8 cellular contexts compared by ENCODE assay signal in genomic region chr19:3572855-3573161, GRCh38. TPM values are rescaled to one million over a fixed set of nuclear protein-coding genes. Genes with fewer than 3 reads are reported as not detected.
DNase-seq lines count a peak whose midpoint lies in the region; ATAC-seq and TF ChIP-seq lines count a peak whose summit lies in the region.

TSS of gene HMG20B (plus strand) at chr19:3572944. CDS start at chr19:3573310, 366 bp downstream.

- no peak for ATAC-seq in activated CD8-positive, alpha-beta T cell treated with anti-CD3 and anti-CD28 coated beads, Interleukin-2, amount 10 ng/mL, durations not matched to agents 7 days and 5 days
- ATAC-seq in HG02642 (IDR thresholded peaks at IDR 0.05; ENCODE audit: poor library complexity, unreplicated experiment) (no peak), HG02763 (IDR thresholded peaks at IDR 0.05; ENCODE audit: unreplicated experiment) (no peak)

- no peaks in the 10 kb centered on the region for H4K20me1 ChIP-seq in H9 (ENCODE audit: control insufficient read depth, insufficient read depth, insufficient read length)

- no peak within 1 kb of the TSS for H2BK5ac ChIP-seq in H9 (ENCODE audit: insufficient read length, low read length)

- no peak within 1 kb of the TSS for H4K8ac ChIP-seq in H9 (replicated peaks; ENCODE audit: insufficient read length, low read depth, low read length)

- H3K14ac ChIP-seq in H9 (ENCODE audit: insufficient read depth, low read length): no peak within 1 kb of the TSS

- POLR2A ChIA-PET in activated CD8-positive, alpha-beta T cell treated with anti-CD3 and anti-CD28 coated beads, Interleukin-2, amount 10 ng/mL, durations not matched to agents 7 days and 5 days (lab: Charles Lee): no interaction called here

- H3K27ac ChIP-seq in H9 (ENCODE audit: insufficient read length, low read depth, low read length): no peak within 1 kb of the TSS
- peak within 1 kb of the TSS; percentile 82 for H3K27ac ChIP-seq in left ventricle myocardium inferior (replicated peaks)

- H3K4me1 Mint-ChIP-seq in H9: peaks cover 13 to 24% of the 10 kb centered on the region in 2 experiments
- H3K4me1 Mint-ChIP-seq in activated CD8-positive, alpha-beta T cell treated with anti-CD3 and anti-CD28 coated beads, Interleukin-2, amount 10 ng/mL, durations not matched to agents 7 days and 5 days (ENCODE audit: low read depth): peaks cover 16% of the 10 kb centered on the region

- H3K4me1 ChIP-seq in H9 (ENCODE audit: insufficient read depth, low read length): no peaks in the 10 kb centered on the region
- H3K4me1 ChIP-seq in left ventricle myocardium inferior: peaks cover 34% of the 10 kb centered on the region

- CTCF ChIA-PET in activated CD8-positive, alpha-beta T cell treated with anti-CD3 and anti-CD28 coated beads, Interleukin-2, amount 10 ng/mL, durations not matched to agents 7 days and 5 days (lab: Charles Lee): interaction anchor here (1.7 to 1.9 kb wide), 2 partner anchors 16 to 87 kb away, joined by 4 read pairs; partner anchors contain the start of gene MFSD12

- no peak within 1 kb of the TSS for H3K23ac ChIP-seq in H9 (ENCODE audit: insufficient read length, low read depth, low read length)

- H3K27me3 Mint-ChIP-seq in H9 (ENCODE audit: low read depth): peaks cover 6% of the 10 kb centered on the region
- H3K27me3 Mint-ChIP-seq in activated CD8-positive, alpha-beta T cell treated with anti-CD3 and anti-CD28 coated beads, Interleukin-2, amount 10 ng/mL, durations not matched to agents 7 days and 5 days (ENCODE audit: low read depth): no peaks in the 10 kb centered on the region

- no peak within 1 kb of the TSS for H2BK20ac ChIP-seq in H9 (ENCODE audit: low read depth, low read length, poor library complexity, severe bottlenecking)

- peak within 1 kb of the TSS; percentile 38 for H3K18ac ChIP-seq in H9 (ENCODE audit: insufficient read length, low read depth, low read length)

- DNase-seq in H9: no peak
- DNase-seq in activated CD8-positive, alpha-beta T cell treated with anti-CD3 and anti-CD28 coated beads, Interleukin-2, amount 10 ng/mL, durations not matched to agents 7 days and 5 days: no peak
- no peak for DNase-seq in left ventricle myocardium inferior
- no peak for DNase-seq in skeletal muscle cell (ENCODE audit: low read depth)
- no peak for DNase-seq in COLO829 (ENCODE audit: low spot score)
- no peak for DNase-seq in activated effector memory CD4-positive, alpha-beta T cell treated with Interleukin-2 at 50 U/mL for 16 hours

- peak within 1 kb of the TSS; percentile 4 for H3K9ac ChIP-seq in H9 (ENCODE audit: extremely low read depth, insufficient read length, low read length)

- H2BK120ac ChIP-seq in H9 (ENCODE audit: low read depth, low read length, poor library complexity, severe bottlenecking): no peak within 1 kb of the TSS

- H3K23me2 ChIP-seq in H9 (ENCODE audit: insufficient read length, low read depth, low read length, poor library complexity, severe bottlenecking): peaks cover 9% of the 10 kb centered on the region

- no peak within 1 kb of the TSS for H2AFZ ChIP-seq in H9 (ENCODE audit: low read length)

- peaks cover 2% of the 10 kb centered on the region for H3K36me3 ChIP-seq in left ventricle myocardium inferior

- H2BK12ac ChIP-seq in H9 (ENCODE audit: insufficient read length, low read depth, low read length): no peak within 1 kb of the TSS

- H4K91ac ChIP-seq in H9 (ENCODE audit: insufficient read length, low read depth, low read length): no peak within 1 kb of the TSS

- H3K79me2 ChIP-seq in H9 (ENCODE audit: insufficient read depth, low read length): no peaks in the 10 kb centered on the region

- no peak within 1 kb of the TSS for H3K56ac ChIP-seq in H9 (ENCODE audit: insufficient read length, low read depth, low read length)

- no peak for TF ChIP-seq CTCF in H9 (conservative IDR thresholded peaks at IDR 0.05)
- no peak for TF ChIP-seq CTCF in left ventricle myocardium inferior (IDR thresholded peaks at IDR 0.05; ENCODE audit: borderline replicate concordance)

- H3K36me3 Mint-ChIP-seq in H9 (ENCODE audit: insufficient read depth in 1 of 3, low read depth in 3 of 3): peaks cover 8 to 10% (median 9%) of the 10 kb centered on the region in 3 experiments
- peaks cover 9% of the 10 kb centered on the region for H3K36me3 Mint-ChIP-seq in activated CD8-positive, alpha-beta T cell treated with anti-CD3 and anti-CD28 coated beads, Interleukin-2, amount 10 ng/mL, durations not matched to agents 7 days and 5 days (ENCODE audit: low read depth)

- peak within 1 kb of the TSS; percentile 100 for H3K4me3 ChIP-seq in left ventricle myocardium inferior
- peak within 1 kb of the TSS; percentile 94 for H3K4me3 ChIP-seq in skeletal muscle cell (ENCODE audit: low read depth, low read length)

- H3T11ph ChIP-seq in H9 (ENCODE audit: low read length): no peak within 1 kb of the TSS

- no peaks in the 10 kb centered on the region for H3K9me3 ChIP-seq in H9 (ENCODE audit: control insufficient read depth, low read depth, low read length)
- H3K9me3 ChIP-seq in left ventricle myocardium inferior (replicated peaks): no peaks in the 10 kb centered on the region

- no peaks in the 10 kb centered on the region for H3K27me3 ChIP-seq in H9 (ENCODE audit: insufficient read depth, low read length)
- no peaks in the 10 kb centered on the region for H3K27me3 ChIP-seq in left ventricle myocardium inferior (ENCODE audit: low read depth)

- H3K4me3 Mint-ChIP-seq in H9: peak within 1 kb of the TSS; percentile 73 to 87
- H3K4me3 Mint-ChIP-seq in activated CD8-positive, alpha-beta T cell treated with anti-CD3 and anti-CD28 coated beads, Interleukin-2, amount 10 ng/mL, durations not matched to agents 7 days and 5 days: peak within 1 kb of the TSS; percentile 76

- no peaks in the 10 kb centered on the region for H3K79me1 ChIP-seq in H9 (ENCODE audit: insufficient read depth, low read depth, low read length, poor library complexity, severe bottlenecking)

- no peak within 1 kb of the TSS for H3K4ac ChIP-seq in H9 (ENCODE audit: low read depth, low read length)

- H2AK5ac ChIP-seq in H9 (ENCODE audit: insufficient read length, low read length): no peak within 1 kb of the TSS

- WGBS in H9 (ENCODE audit: extremely low coverage, insufficient read length, low lambda C conversion rate): no CpG with 5 or more reads among the region's 30 CpGs

- peak within 1 kb of the TSS in 1 of 3 experiments; percentile 31; a peak in 2 of 7 replicates for H3K27ac Mint-ChIP-seq in H9
- H3K27ac Mint-ChIP-seq in activated CD8-positive, alpha-beta T cell treated with anti-CD3 and anti-CD28 coated beads, Interleukin-2, amount 10 ng/mL, durations not matched to agents 7 days and 5 days: peak within 1 kb of the TSS; percentile 64

- peak within 1 kb of the TSS; percentile 66 for H3K4me2 ChIP-seq in H9 (ENCODE audit: insufficient read depth, insufficient read length, low read length)

- intact Hi-C loops in left ventricle myocardium inferior (cut with micrococcal nuclease): no loop called here

- H2BK15ac ChIP-seq in H9 (ENCODE audit: low read depth, low read length): no peak within 1 kb of the TSS

- H3K9me3 Mint-ChIP-seq in H9: no peaks in the 10 kb centered on the region; a peak in 1 of 5 replicates
- H3K9me3 Mint-ChIP-seq in activated CD8-positive, alpha-beta T cell treated with anti-CD3 and anti-CD28 coated beads, Interleukin-2, amount 10 ng/mL, durations not matched to agents 7 days and 5 days (ENCODE audit: insufficient read depth): no peaks in the 10 kb centered on the region

- H4K5ac ChIP-seq in H9 (ENCODE audit: insufficient read length, low read depth, low read length): no peak within 1 kb of the TSS

RNA-seq across cellular contexts. Expression of gene HMG20B, which starts in this region (rescaled TPM):
- total RNA-seq in H9 (2021) (58.1 and 58.9 TPM in 2 replicates), left ventricle myocardium inferior (34.8 TPM)
- 10 to 100 TPM; 45.0 to 51.2 TPM for total RNA-seq in activated CD8-positive, alpha-beta T cell treated with anti-CD3 and anti-CD28 coated beads, Interleukin-2, amount 10 ng/mL, durations not matched to agents 7 days and 5 days
